ENCODE assay signal across 19 cellular contexts in the genomic region with DNA sequence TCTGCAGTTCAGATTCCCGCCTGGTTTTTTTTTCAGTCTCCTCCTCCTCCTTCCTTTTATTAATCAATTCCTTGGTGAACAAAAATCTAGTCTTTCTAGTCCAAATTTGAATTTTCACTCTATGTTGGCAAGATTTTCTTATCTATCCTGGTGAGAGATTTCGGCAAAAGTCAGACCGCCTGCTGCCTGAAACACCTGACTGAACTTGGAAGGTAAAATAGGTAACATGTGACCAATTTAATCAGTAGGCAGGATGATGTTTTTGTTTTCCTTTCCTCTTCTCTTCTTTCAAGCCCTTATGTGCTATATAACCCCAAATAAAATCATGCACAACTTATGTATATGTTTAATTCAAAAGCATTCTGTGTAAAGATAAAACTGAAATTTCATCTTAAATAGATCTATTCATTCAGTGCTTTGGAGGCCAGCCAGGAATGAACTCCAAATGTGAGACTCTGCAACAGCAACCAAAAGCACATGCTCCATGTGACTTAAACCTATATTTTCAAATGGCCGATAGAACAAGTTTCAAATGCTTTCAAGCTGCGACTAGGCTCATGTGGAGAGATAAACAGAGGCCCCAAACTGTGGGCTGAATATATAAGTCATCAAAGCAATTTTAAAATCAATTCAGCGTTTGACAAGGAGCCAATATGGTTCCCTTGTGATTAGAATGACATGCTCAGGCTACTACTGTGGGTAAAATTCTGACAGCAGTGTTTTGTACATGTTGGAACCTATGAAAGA.
DNase-seq lines count a peak whose midpoint lies in the region; ATAC-seq and TF ChIP-seq lines count a peak whose summit lies in the region.
"Had no signal": no experiment of that assay in that cellular context is flagged by ENCODE, and none has a peak within 500 bp of the region (broad histone marks: within the 10 kb centered on the region; RNA-seq: fewer than 3 reads in every experiment).

No MANE protein-coding gene starts in this region.

- no peak for ATAC-seq in effector memory CD8-positive, alpha-beta T cell (replicated peaks)
- no peak for ATAC-seq in GM18858 (IDR thresholded peaks at IDR 0.05; ENCODE audit: unreplicated experiment)
- ATAC-seq: K562 had no signal

- H3K4me3 Mint-ChIP-seq in nephron: no peak overlapping the region
- no peak overlapping the region for H3K4me3 Mint-ChIP-seq in effector memory CD8-positive, alpha-beta T cell
- H3K4me3 Mint-ChIP-seq: CD14-positive monocyte had no signal

- peak overlapping the region in 2 of 3 experiments; percentile 23 to 44 for H3K27ac Mint-ChIP-seq in nephron
- H3K27ac Mint-ChIP-seq in effector memory CD8-positive, alpha-beta T cell: no peak overlapping the region
- H3K27ac Mint-ChIP-seq: CD14-positive monocyte had no signal

- DNase-seq in G401 (ENCODE audit: low spot score) (peak; percentile 91), NCI-H69 (lab: John Stamatoyannopoulos, UW) (peak; percentile 12), cerebellum (ENCODE audit: low spot score) (peak; percentile 40), RPMI8226 (no peak)
- no peak for DNase-seq in effector memory CD8-positive, alpha-beta T cell
- DNase-seq: ACHN, AML-193, Caco-2, DMS79, GOT3, MV-4-11, NCI-H1436, NCI-H2029, NCI-H524 treated with DMSO at 0.1 percent for 48 hours, SHP77 treated with DMSO at 0.1 percent for 48 hours had no signal

- H3K27me3 Mint-ChIP-seq in nephron (ENCODE audit: low read depth): peaks cover 3% of the 10 kb centered on the region
- H3K27me3 Mint-ChIP-seq in effector memory CD8-positive, alpha-beta T cell: no peaks in the 10 kb centered on the region

- in situ Hi-C loops in G401 (cut with HindIII; ENCODE audit: low sequenced_read_pairs): no loop called here

- no peaks in the 10 kb centered on the region for H3K9me3 Mint-ChIP-seq in nephron
- H3K9me3 Mint-ChIP-seq in effector memory CD8-positive, alpha-beta T cell: peaks cover 0 to 2% of the 10 kb centered on the region in 2 donors

- TF ChIP-seq CTCF in nephron (IDR thresholded peaks at IDR 0.05; ENCODE audit: unreplicated experiment in 3 of 3): no peak

- H3K4me1 Mint-ChIP-seq in nephron: peaks cover 7% of the 10 kb centered on the region
- no peaks in the 10 kb centered on the region for H3K4me1 Mint-ChIP-seq in effector memory CD8-positive, alpha-beta T cell (ENCODE audit: low read depth in 2 of 2)
- H3K4me1 Mint-ChIP-seq: CD14-positive monocyte had no signal

- no peaks in the 10 kb centered on the region for H3K36me3 Mint-ChIP-seq in nephron (ENCODE audit: low read depth)
- H3K36me3 Mint-ChIP-seq in effector memory CD8-positive, alpha-beta T cell (ENCODE audit: insufficient read depth): peaks cover 3% of the 10 kb centered on the region
- H3K36me3 Mint-ChIP-seq: CD14-positive monocyte had no signal

Comparison
In these comparisons a context has a peak if more than half of its experiments do, and no peak if none do; other contexts are left out.
1. DNase-seq: peak in G401 (single experiment), NCI-H69 (single experiment) and cerebellum (single experiment); none in effector memory CD8-positive, alpha-beta T cell (0 of 3) and RPMI8226 (single experiment).
2. H3K27ac Mint-ChIP-seq: peak in nephron (2 of 3); none in effector memory CD8-positive, alpha-beta T cell (0 of 2).